In genomic region chr17:77366206-77366557, GRCh38 we compare ENCODE assay signal across 9 cellular contexts.
DNase-seq lines count a peak whose midpoint lies in the region; TF ChIP-seq lines count a peak whose summit lies in the region.
"Had no signal": no experiment of that assay in that cellular context is flagged by ENCODE, and none has a peak within 500 bp of the region (broad histone marks: within the 10 kb centered on the region; RNA-seq: fewer than 3 reads in every experiment).

No MANE protein-coding gene starts in this region.

- H3K4me1 Mint-ChIP-seq in osteocyte (ENCODE audit: unreplicated experiment) (peaks cover 72% of the 10 kb centered on the region), neural progenitor cell (peaks cover 58% of the 10 kb centered on the region)

- peak; percentile 76 for DNase-seq in NCI-H1694 (lab: John Stamatoyannopoulos, UW)
- no peak for DNase-seq in caudate nucleus (lab: John Stamatoyannopoulos, UW)
- DNase-seq in osteocyte (ENCODE audit: extremely low spot score, unreplicated experiment) = no peak
- no peak for DNase-seq in EL
- DNase-seq in SIG-M5 treated with dmso at 0.1 percent for 504 hours (lab: John Stamatoyannopoulos, UW; ENCODE audit: unreplicated experiment) = no peak
- DNase-seq in SIG-M5 (lab: John Stamatoyannopoulos, UW) = no peak
- no peak for DNase-seq in neural progenitor cell (ENCODE audit: low spot score)
- DNase-seq: central memory CD4-positive, alpha-beta T cell had no signal

- H3K36me3 Mint-ChIP-seq in osteocyte (ENCODE audit: unreplicated experiment) = no peaks in the 10 kb centered on the region
- H3K36me3 Mint-ChIP-seq in neural progenitor cell = no peaks in the 10 kb centered on the region

- H3K4me3 Mint-ChIP-seq in osteocyte (ENCODE audit: unreplicated experiment) = peak overlapping the region; percentile 14
- H3K4me3 Mint-ChIP-seq in neural progenitor cell = no peak overlapping the region

- H3K4me1 ChIP-seq in neural progenitor cell = peaks cover 26% of the 10 kb centered on the region

- H3K9me3 Mint-ChIP-seq in osteocyte (ENCODE audit: unreplicated experiment) = no peaks in the 10 kb centered on the region
- no peaks in the 10 kb centered on the region for H3K9me3 Mint-ChIP-seq in neural progenitor cell

- H3K27ac Mint-ChIP-seq in osteocyte (ENCODE audit: unreplicated experiment) (peak overlapping the region; percentile 96), neural progenitor cell (no peak overlapping the region)

- no peaks in the 10 kb centered on the region for H3K27me3 Mint-ChIP-seq in osteocyte (ENCODE audit: unreplicated experiment)
- peaks cover 13% of the 10 kb centered on the region for H3K27me3 Mint-ChIP-seq in neural progenitor cell (ENCODE audit: insufficient read depth, low read depth)

- no peaks in the 10 kb centered on the region for H3K36me3 ChIP-seq in neural progenitor cell

- H3F3A ChIP-seq in neural progenitor cell (ENCODE audit: low read depth) = peaks cover 6% of the 10 kb centered on the region

- no peak overlapping the region for H3K4me3 ChIP-seq in neural progenitor cell

- no peaks in the 10 kb centered on the region for H3K27me3 ChIP-seq in neural progenitor cell

- H3K27ac ChIP-seq in C4-2B (peak overlapping the region; percentile 14), caudate nucleus (ENCODE audit: low read depth, low read length) (peak overlapping the region; percentile 39), neural progenitor cell (no peak overlapping the region)

- H3K9ac ChIP-seq in neural progenitor cell = no peak overlapping the region

- no peak overlapping the region for H3K4me2 ChIP-seq in neural progenitor cell

- H4K20me1 ChIP-seq in neural progenitor cell (ENCODE audit: low read depth) = no peaks in the 10 kb centered on the region

- TF ChIP-seq CTCF in C4-2B (conservative IDR thresholded peaks at IDR 0.05) (no peak), osteocyte (IDR thresholded peaks at IDR 0.05) (no peak), neural progenitor cell (IDR thresholded peaks at IDR 0.05) (no peak)

- no peak overlapping the region for H2AFZ ChIP-seq in neural progenitor cell (replicated peaks)

- H3K9me3 ChIP-seq in neural progenitor cell (ENCODE audit: low read depth) = no peaks in the 10 kb centered on the region

- peaks cover 7% of the 10 kb centered on the region for H3K79me2 ChIP-seq in neural progenitor cell (ENCODE audit: low read depth)
